In genomic region chr20:62927128-62927705, GRCh38 we compare ENCODE assay signal across 9 cellular contexts. TPM values are rescaled to one million over a fixed set of nuclear protein-coding genes. Genes with fewer than 3 reads are reported as not detected.
DNase-seq lines count a peak whose midpoint lies in the region; ATAC-seq, FAIRE-seq and TF ChIP-seq lines count a peak whose summit lies in the region.
"Had no signal": no experiment of that assay in that cellular context is flagged by ENCODE, and none has a peak within 500 bp of the region (broad histone marks: within the 10 kb centered on the region; RNA-seq: fewer than 3 reads in every experiment).

No MANE protein-coding gene starts in this region.

- H3K36me3 ChIP-seq in Caco-2 (ENCODE audit: control insufficient read depth, insufficient read depth, low read length) = peaks cover 1% of the 10 kb centered on the region; the same call in 1 of the 2 replicates
- 0 out of 2 replicates have a peak, but pooled peaks cover 6% of the 10 kb centered on the region for H3K36me3 ChIP-seq in PC-3 (ENCODE audit: low read depth, low read length)
- H3K36me3 ChIP-seq in pancreas = no peaks in the 10 kb centered on the region

- FAIRE-seq in pancreas (lab: Jason Lieb, UNC) = no peak
- FAIRE-seq: islet of Langerhans had no signal

- peaks cover 36% of the 10 kb centered on the region for H3K4me1 Mint-ChIP-seq in Caco-2 (ENCODE audit: low read depth, unreplicated experiment)

- peak overlapping the region; percentile 95 for H3K27ac Mint-ChIP-seq in Caco-2 (ENCODE audit: unreplicated experiment)

- DNase-seq in Caco-2 (peak; percentile 47 to 54), PC-3 (no peak), epithelial cell of prostate (ENCODE audit: low read depth, low spot score) (no peak), pancreas (no peak), putamen (ENCODE audit: low spot score) (no peak), superior temporal gyrus (ENCODE audit: extremely low spot score) (no peak)

- peak overlapping the region; percentile 99 for H3K4me3 ChIP-seq in Caco-2 (ENCODE audit: low read depth, low read length)
- peak overlapping the region; percentile 80 for H3K4me3 ChIP-seq in PC-3 (ENCODE audit: low read length)
- peak overlapping the region in 3 of 4 donors; percentile 95 to 99 (median 98) for H3K4me3 ChIP-seq in pancreas

- POLR2A ChIA-PET in Caco-2 (lab: Charles Lee) = interaction anchor here (1.0 to 1.8 kb wide), 3 partner anchors 8 to 19 kb away, joined by 3 to 19 read pairs (median 7); partner anchors contain the start of gene GID8
- POLR2A ChIA-PET in PC-3 (lab: Charles Lee; ENCODE audit: unreplicated experiment) = interaction anchor here (0.7 kb wide), 2 partner anchors 9 to 337 kb away, joined by 3 to 4 read pairs; no protein-coding TSS in a partner anchor

- H3K9me3 ChIP-seq in Caco-2 (no peaks in the 10 kb centered on the region), PC-3 (ENCODE audit: low read length) (no peaks in the 10 kb centered on the region), pancreas (no peaks in the 10 kb centered on the region)

- no peaks in the 10 kb centered on the region for H3K9me3 Mint-ChIP-seq in Caco-2 (ENCODE audit: unreplicated experiment)

- H4K20me1 ChIP-seq in PC-3 (ENCODE audit: low read length) = peaks cover 61% of the 10 kb centered on the region

- BruUV-seq in Caco-2 (replicated peaks; lab: Mats Ljungman, UMichigan) = TSS peak; percentile 38
- no TSS peak for BruUV-seq in PC-3 (replicated peaks; lab: Mats Ljungman, UMichigan)

- H3K9ac ChIP-seq in PC-3 (ENCODE audit: low read length) = peak overlapping the region; percentile 98

- H3K36me3 Mint-ChIP-seq in Caco-2 (ENCODE audit: insufficient read depth, unreplicated experiment) = peaks cover 51% of the 10 kb centered on the region

- peak overlapping the region; percentile 29; the same call in 1 of the 2 replicates for H3K27ac ChIP-seq in PC-3 (ENCODE audit: low read length)
- H3K27ac ChIP-seq in epithelial cell of prostate = peak overlapping the region; percentile 91
- peak overlapping the region in 2 of 4 donors; percentile 90 to 97 for H3K27ac ChIP-seq in pancreas

- H3F3A ChIP-seq in PC-3 (ENCODE audit: low read length, unreplicated experiment) = no peaks in the 10 kb centered on the region

- intact Hi-C loops in Caco-2 (cut with micrococcal nuclease; ENCODE audit: unreplicated experiment) (no loop called here), PC-3 (cut with micrococcal nuclease) (loop anchor here (5.0 to 10.0 kb wide), 2 partner anchors 102 to 605 kb away; no protein-coding TSS in a partner anchor), pancreas (cut with DNase I) (no loop called here)

- no peaks in the 10 kb centered on the region for H3K9me2 ChIP-seq in PC-3 (replicated peaks; ENCODE audit: low read length)

- H3K4me1 ChIP-seq in Caco-2 (peaks cover 30% of the 10 kb centered on the region), PC-3 (ENCODE audit: insufficient read depth, low read length) (peaks cover 27% of the 10 kb centered on the region), pancreas (peaks cover 38 to 58% (median 45%) of the 10 kb centered on the region in 3 donors)

- no peaks in the 10 kb centered on the region for H3K27me3 ChIP-seq in Caco-2 (replicated peaks; ENCODE audit: control insufficient read depth, insufficient read depth, low read length)
- no peaks in the 10 kb centered on the region for H3K27me3 ChIP-seq in PC-3 (ENCODE audit: low read length)
- no peaks in the 10 kb centered on the region for H3K27me3 ChIP-seq in pancreas

- CTCF ChIA-PET in Caco-2 (lab: Charles Lee) = interaction anchor here (0.6 to 1.8 kb wide), 6 partner anchors 8 to 133 kb away, joined by 3 to 9 read pairs (median 4); no protein-coding TSS in a partner anchor
- CTCF ChIA-PET in PC-3 (lab: Charles Lee) = no interaction called here

- peak overlapping the region; percentile 93 for H3K4me3 Mint-ChIP-seq in Caco-2 (ENCODE audit: unreplicated experiment)

- no peak for ATAC-seq in PC-3
- no peak for ATAC-seq in pancreas
- no peak for ATAC-seq in GM21423 (IDR thresholded peaks at IDR 0.05; ENCODE audit: unreplicated experiment)
- no peak for ATAC-seq in GM18867 (IDR thresholded peaks at IDR 0.05; ENCODE audit: unreplicated experiment)

- 63 to 73% methylated on average over 11 to 12 of the region's 12 CpGs for WGBS in pancreas, 2 donors

- peaks cover 98% of the 10 kb centered on the region for H3K79me2 ChIP-seq in PC-3 (ENCODE audit: low read length)

- H3K27me3 Mint-ChIP-seq in Caco-2 (ENCODE audit: insufficient read depth, unreplicated experiment) = no peaks in the 10 kb centered on the region

- H3K4me2 ChIP-seq in PC-3 (ENCODE audit: low read length) = peak overlapping the region; percentile 84

- TF ChIP-seq CTCF in Caco-2 (IDR thresholded peaks at IDR 0.05; ENCODE audit: insufficient read depth in 1 of 2, low read depth in 1 of 2, low read length in 1 of 2, severe bottlenecking in 1 of 2, unreplicated experiment in 1 of 2) (no peak), PC-3 (conservative IDR thresholded peaks at IDR 0.05; ENCODE audit: low read depth, low read length) (no peak), pancreas (IDR thresholded peaks at IDR 0.05) (no peak)

- no peak overlapping the region for H2AFZ ChIP-seq in PC-3 (ENCODE audit: low read length)

RNA-seq across cellular contexts. Expression of gene DIDO1, which starts 0.9 kb away (rescaled TPM):
- total RNA-seq in Caco-2 (2022) (120 and 122 TPM in 2 replicates), PC-3 (2014; rRNA removed) (33.2 and 40.4 TPM in 2 replicates), pancreas (10 to 100 TPM; 16.7 to 29.8 (median 18.5) TPM)
- polyA plus RNA-seq in pancreas = 10 to 100 TPM; 17.3 to 21.2 TPM

RNA-seq across cellular contexts. Expression of gene GID8, which starts 10.7 kb away (rescaled TPM):
- total RNA-seq in Caco-2 (2022) = 129 and 133 TPM in 2 replicates
- 37.2 and 47.5 TPM in 2 replicates for total RNA-seq in PC-3 (2014; rRNA removed)
- 10 to 100 TPM; 13.1 to 22.4 (median 16.6) TPM for total RNA-seq in pancreas
- 10 to 100 TPM in 1 of 2 donors, 1 to 10 TPM in 1; 6.0 to 14.6 TPM for polyA plus RNA-seq in pancreas

RNA-seq across cellular contexts. Expression of gene SLC17A9, which starts 25.3 kb away (rescaled TPM):
- total RNA-seq in Caco-2 (2022) (64.7 and 77.4 TPM in 2 replicates), PC-3 (2014; rRNA removed) (not detected in 2 replicates), pancreas (1 to 10 TPM in 5 of 6 donors, under 1 TPM in 1; 0.63 to 7.7 (median 2.3) TPM)
- polyA plus RNA-seq in pancreas = 1 to 10 TPM; 3.5 to 6.2 TPM

Comparison
In these comparisons a context has a peak if more than half of its experiments do, and no peak if none do; other contexts are left out.
1. DNase-seq: peak in Caco-2 (2 of 2); none in PC-3 (single experiment), epithelial cell of prostate (single experiment), pancreas (0 of 6), putamen (single experiment) and superior temporal gyrus (single experiment).
2. Peak in every context shown above with its lines, with median percentiles within 50 percentile points of each other: H3K4me3 ChIP-seq.